In genomic region chr1:154972213-154972516, GRCh38 we compare ENCODE assay signal across 9 cellular contexts. TPM values are rescaled to one million over a fixed set of nuclear protein-coding genes. Genes with fewer than 3 reads are reported as not detected.
DNase-seq lines count a peak whose midpoint lies in the region; ATAC-seq and TF ChIP-seq lines count a peak whose summit lies in the region.
"Had no signal": no experiment of that assay in that cellular context is flagged by ENCODE, and none has a peak within 500 bp of the region (broad histone marks: within the 10 kb centered on the region; RNA-seq: fewer than 3 reads in every experiment).

No MANE protein-coding gene starts in this region.

- H3K9ac ChIP-seq in mucosa of stomach (ENCODE audit: low read length) = peak overlapping the region; percentile 77

- no peak for DNase-seq in natural killer cell
- DNase-seq in natural killer cell treated with Interleukin-12 subunit alpha and Interleukin-12 subunit beta and Interleukin-15 and Interleukin-18, amount 100 ng/mL, for 72 hours (ENCODE audit: low spot score) = no peak
- no peak for DNase-seq in aorta
- no peak for DNase-seq in HFFc6
- DNase-seq in T-helper 1 cell = no peak
- no peak for DNase-seq in DMS79 treated with DMSO at 0.1 percent for 48 hours (lab: John Stamatoyannopoulos, UW)
- DNase-seq: cortex of kidney had no signal

- H3K4me1 ChIP-seq in mucosa of stomach (ENCODE audit: control insufficient read depth, insufficient read depth, low read length) (peaks cover 58% of the 10 kb centered on the region), aorta (ENCODE audit: control insufficient read depth in 1 of 2, insufficient read depth in 2 of 2, low read length in 2 of 2) (no peaks in the 10 kb centered on the region)

- H3K4me1 Mint-ChIP-seq in natural killer cell (peaks cover 20 to 37% of the 10 kb centered on the region in 2 donors), HFFc6 (ENCODE audit: low read depth) (peaks cover 26% of the 10 kb centered on the region)
- H3K4me1 Mint-ChIP-seq in natural killer cell treated with Interleukin-12 subunit alpha and Interleukin-12 subunit beta and Interleukin-15 and Interleukin-18, amount 100 ng/mL, for 72 hours (ENCODE audit: low read depth in 2 of 2) = peaks cover 33 to 36% of the 10 kb centered on the region in 2 donors

- H3K27ac ChIP-seq in cingulate gyrus (ENCODE audit: low read depth, low read length) = peak overlapping the region; percentile 82
- peak overlapping the region; percentile 72 to 97 for H3K27ac ChIP-seq in aorta (ENCODE audit: low read depth in 1 of 2, low read length in 2 of 2)

- no peaks in the 10 kb centered on the region for H3K36me3 Mint-ChIP-seq in natural killer cell
- no peaks in the 10 kb centered on the region for H3K36me3 Mint-ChIP-seq in natural killer cell treated with Interleukin-12 subunit alpha and Interleukin-12 subunit beta and Interleukin-15 and Interleukin-18, amount 100 ng/mL, for 72 hours
- peaks cover 35% of the 10 kb centered on the region for H3K36me3 Mint-ChIP-seq in HFFc6 (ENCODE audit: low read depth)

- TF ChIP-seq CTCF in natural killer cell (IDR thresholded peaks at IDR 0.05) (no peak), HFFc6 (IDR thresholded peaks at IDR 0.05) (no peak)

- 51 to 55% methylated on average over 3 of the region's 3 CpGs for WGBS in aorta, 2 donors

- H3K9me3 ChIP-seq in mucosa of stomach (ENCODE audit: control insufficient read depth, low read length) = no peaks in the 10 kb centered on the region
- no peaks in the 10 kb centered on the region for H3K9me3 ChIP-seq in aorta (ENCODE audit: control insufficient read depth, low read length)

- H3K36me3 ChIP-seq in mucosa of stomach (ENCODE audit: control insufficient read depth, insufficient read depth, low read length) = peaks cover 12% of the 10 kb centered on the region
- peaks cover 0 to 3% of the 10 kb centered on the region in 2 donors for H3K36me3 ChIP-seq in aorta (ENCODE audit: control insufficient read depth in 1 of 2, insufficient read depth in 2 of 2, low read length in 1 of 2)

- H3K27me3 Mint-ChIP-seq in natural killer cell (ENCODE audit: low read depth in 2 of 2) (no peaks in the 10 kb centered on the region), HFFc6 (ENCODE audit: insufficient read depth) (peaks cover 7% of the 10 kb centered on the region)
- no peaks in the 10 kb centered on the region for H3K27me3 Mint-ChIP-seq in natural killer cell treated with Interleukin-12 subunit alpha and Interleukin-12 subunit beta and Interleukin-15 and Interleukin-18, amount 100 ng/mL, for 72 hours

- ATAC-seq in natural killer cell (no peak), aorta (ENCODE audit: low FRiP score) (no peak)
- no peak for ATAC-seq in natural killer cell treated with Interleukin-12 subunit alpha and Interleukin-12 subunit beta and Interleukin-15 and Interleukin-18, amount 100 ng/mL, for 72 hours

- H3K27me3 ChIP-seq in mucosa of stomach (ENCODE audit: control insufficient read depth, insufficient read depth, low read length) = no peaks in the 10 kb centered on the region
- no peaks in the 10 kb centered on the region for H3K27me3 ChIP-seq in aorta (ENCODE audit: control insufficient read depth in 1 of 2, insufficient read depth in 2 of 2, low read length in 1 of 2)

- intact Hi-C loops in natural killer cell (cut with micrococcal nuclease) (loop anchor here (5.0 kb wide), 2 partner anchors 35 to 90 kb away; partner anchors contain the start of genes EFNA4 and PMVK), aorta (cut with DNase I) (loop anchor here in 1 of 2 donors (10.0 kb wide), 1 partner anchor 1177 kb away; no protein-coding TSS in a partner anchor)

- H3K9me3 Mint-ChIP-seq in natural killer cell (no peaks in the 10 kb centered on the region), HFFc6 (no peaks in the 10 kb centered on the region)
- H3K9me3 Mint-ChIP-seq in natural killer cell treated with Interleukin-12 subunit alpha and Interleukin-12 subunit beta and Interleukin-15 and Interleukin-18, amount 100 ng/mL, for 72 hours = no peaks in the 10 kb centered on the region

- H3K4me3 ChIP-seq in mucosa of stomach (ENCODE audit: low read length) (no peak overlapping the region), aorta (ENCODE audit: low read length in 2 of 2) (peak overlapping the region in 1 of 2 donors; percentile 14)

- H3K4me3 Mint-ChIP-seq in natural killer cell = peak overlapping the region; percentile 75
- H3K4me3 Mint-ChIP-seq in natural killer cell treated with Interleukin-12 subunit alpha and Interleukin-12 subunit beta and Interleukin-15 and Interleukin-18, amount 100 ng/mL, for 72 hours = no peak overlapping the region
- no peak overlapping the region for H3K4me3 Mint-ChIP-seq in HFFc6

- H3K27ac Mint-ChIP-seq in natural killer cell (no peak overlapping the region), HFFc6 (no peak overlapping the region)
- H3K27ac Mint-ChIP-seq in natural killer cell treated with Interleukin-12 subunit alpha and Interleukin-12 subunit beta and Interleukin-15 and Interleukin-18, amount 100 ng/mL, for 72 hours = no peak overlapping the region

RNA-seq across cellular contexts. Expression of gene SHC1, which starts 1.6 kb away (rescaled TPM):
- total RNA-seq in natural killer cell = 100 to 1,000 TPM in 1 of 3 donors, 10 to 100 TPM in 2; 94.6 to 112 (median 96.8) TPM
- 10 to 100 TPM; 72.3 to 72.7 TPM for total RNA-seq in natural killer cell treated with Interleukin-12 subunit alpha and Interleukin-12 subunit beta and Interleukin-15 and Interleukin-18, amount 100 ng/mL, for 72 hours
- 100 to 1,000 TPM; 165 to 182 TPM for total RNA-seq in aorta
- polyA plus RNA-seq in aorta = 100 to 1,000 TPM in 1 of 2 donors, 10 to 100 TPM in 1; 39.1 to 179 TPM
- total RNA-seq in HFFc6 (2021; fragmentation: NEBNext Ultra II Directional; extraction: Animal tissue kit (Norgen Biotek cat#: 25700)) = 100 to 1,000 TPM; 371 to 461 (median 401) TPM

RNA-seq across cellular contexts. Expression of gene CKS1B, which starts 2.3 kb away (rescaled TPM):
- total RNA-seq in natural killer cell = 10 to 100 TPM in 2 of 3 donors, 1 to 10 TPM in 1; 8.5 to 13.0 (median 12.9) TPM
- total RNA-seq in natural killer cell treated with Interleukin-12 subunit alpha and Interleukin-12 subunit beta and Interleukin-15 and Interleukin-18, amount 100 ng/mL, for 72 hours = 10 to 100 TPM; 52.4 to 72.9 TPM
- 10 to 100 TPM; 19.3 to 25.5 TPM for total RNA-seq in aorta
- 10 to 100 TPM; 38.9 to 58.9 TPM for polyA plus RNA-seq in aorta
- total RNA-seq in HFFc6 (2021; fragmentation: NEBNext Ultra II Directional; extraction: Animal tissue kit (Norgen Biotek cat#: 25700)) = 100 to 1,000 TPM in 3 of 6 experiments, 10 to 100 TPM in 3; 52.7 to 111 (median 98.8) TPM

RNA-seq across cellular contexts. Expression of gene PYGO2, which starts 10.6 kb away (rescaled TPM):
- total RNA-seq in natural killer cell = 10 to 100 TPM; 21.6 to 32.1 (median 27.5) TPM
- 10 to 100 TPM; 27.4 to 36.0 TPM for total RNA-seq in natural killer cell treated with Interleukin-12 subunit alpha and Interleukin-12 subunit beta and Interleukin-15 and Interleukin-18, amount 100 ng/mL, for 72 hours
- 10 to 100 TPM; 17.3 to 23.6 TPM for total RNA-seq in aorta
- 10 to 100 TPM; 11.6 to 16.6 TPM for polyA plus RNA-seq in aorta
- 10 to 100 TPM; 19.9 to 23.7 (median 21.3) TPM for total RNA-seq in HFFc6 (2021; fragmentation: NEBNext Ultra II Directional; extraction: Animal tissue kit (Norgen Biotek cat#: 25700))

RNA-seq across cellular contexts. Expression of gene FLAD1, which starts 11.0 kb away (rescaled TPM):
- total RNA-seq in natural killer cell = 10 to 100 TPM; 32.1 to 47.6 (median 38.7) TPM
- total RNA-seq in natural killer cell treated with Interleukin-12 subunit alpha and Interleukin-12 subunit beta and Interleukin-15 and Interleukin-18, amount 100 ng/mL, for 72 hours = 10 to 100 TPM; 53.1 to 84.2 TPM
- 10 to 100 TPM; 14.5 to 17.6 TPM for total RNA-seq in aorta
- polyA plus RNA-seq in aorta = 10 to 100 TPM; 23.8 to 24.2 TPM
- 10 to 100 TPM; 25.1 to 35.3 (median 29.6) TPM for total RNA-seq in HFFc6 (2021; fragmentation: NEBNext Ultra II Directional; extraction: Animal tissue kit (Norgen Biotek cat#: 25700))

RNA-seq across cellular contexts. Expression of gene PBXIP1, which starts 16.3 kb away (rescaled TPM):
- 100 to 1,000 TPM; 158 to 200 (median 197) TPM for total RNA-seq in natural killer cell
- total RNA-seq in natural killer cell treated with Interleukin-12 subunit alpha and Interleukin-12 subunit beta and Interleukin-15 and Interleukin-18, amount 100 ng/mL, for 72 hours = 10 to 100 TPM; 28.9 to 40.7 TPM
- total RNA-seq in aorta = 100 to 1,000 TPM; 106 to 119 TPM
- polyA plus RNA-seq in aorta = 100 to 1,000 TPM in 1 of 2 donors, 10 to 100 TPM in 1; 95.3 to 169 TPM
- 10 to 100 TPM; 26.4 to 42.5 (median 28.1) TPM for total RNA-seq in HFFc6 (2021; fragmentation: NEBNext Ultra II Directional; extraction: Animal tissue kit (Norgen Biotek cat#: 25700))
